In genomic region chr19:49142866-49143335, GRCh38 we compare ENCODE assay signal across 8 cellular contexts. TPM values are rescaled to one million over a fixed set of nuclear protein-coding genes. Genes with fewer than 3 reads are reported as not detected.
DNase-seq lines count a peak whose midpoint lies in the region; ATAC-seq and TF ChIP-seq lines count a peak whose summit lies in the region.

No MANE protein-coding gene starts in this region.

- no peaks in the 10 kb centered on the region for H3K9me3 ChIP-seq in body of pancreas

- H3K27ac ChIP-seq in body of pancreas (no peak overlapping the region), rectal smooth muscle tissue (ENCODE audit: low read depth, low read length) (no peak overlapping the region)

- H3K36me3 ChIP-seq in body of pancreas (replicated peaks in 1 of 2; ENCODE audit: insufficient read depth in 1 of 2, low read depth in 2 of 2) (no peaks in the 10 kb centered on the region), rectal smooth muscle tissue (ENCODE audit: control insufficient read depth, insufficient read depth, low read length) (no peaks in the 10 kb centered on the region)

- DNase-seq in EH (ENCODE audit: low read depth) (peak; percentile 95), SK-N-DZ (ENCODE audit: low spot score) (peak; percentile 91), body of pancreas (peak; percentile 88 to 94 (median 93)), hippocampal formation (lab: John Stamatoyannopoulos, UW) (peak; percentile 67 to 82)

- no peak for TF ChIP-seq CTCF in body of pancreas (IDR thresholded peaks at IDR 0.05)

- intact Hi-C loops in body of pancreas (cut with DNase I) = loop anchor here (10.0 kb wide), 1 partner anchor 48 kb away; no protein-coding TSS in a partner anchor

- H3K27me3 ChIP-seq in body of pancreas = no peaks in the 10 kb centered on the region
- H3K27me3 ChIP-seq in rectal smooth muscle tissue (ENCODE audit: control insufficient read depth, insufficient read depth, low read length) = peaks cover 3% of the 10 kb centered on the region

- TF ChIP-seq POLR2A in body of pancreas (IDR thresholded peaks at IDR 0.05) = peak in 1 of 3 donors; percentile 14

- peak; percentile 84 for ATAC-seq in HG03342 (IDR thresholded peaks at IDR 0.05; ENCODE audit: unreplicated experiment)
- ATAC-seq in body of pancreas = peak; percentile 97
- ATAC-seq in HG03097 (IDR thresholded peaks at IDR 0.05; ENCODE audit: low FRiP score, unreplicated experiment) = no peak
- ATAC-seq in GM18858 (IDR thresholded peaks at IDR 0.05; ENCODE audit: unreplicated experiment) = no peak

- H3K4me3 ChIP-seq in body of pancreas (peak overlapping the region in 1 of 2 donors; percentile 32), rectal smooth muscle tissue (ENCODE audit: low read length) (peak overlapping the region; percentile 75)

- H3K4me1 ChIP-seq in body of pancreas (peaks cover 25% of the 10 kb centered on the region), rectal smooth muscle tissue (ENCODE audit: control insufficient read depth, insufficient read depth, low read length) (no peaks in the 10 kb centered on the region)

- 1 to 5% methylated on average over 20 to 21 of the region's 21 CpGs for WGBS in body of pancreas, 2 donors

- no peak overlapping the region for H3K9ac ChIP-seq in rectal smooth muscle tissue (ENCODE audit: low read length)

RNA-seq across cellular contexts. Expression of gene HRC, which starts 12.3 kb away (rescaled TPM):
- 1.4 and 1.5 TPM in 2 replicates for polyA plus RNA-seq in SK-N-DZ (2014; cell fraction: cytosol; rRNA removed)
- 0.85 and 1.2 TPM in 2 replicates for polyA plus RNA-seq in SK-N-DZ (2014; cell fraction: nucleus; rRNA removed)
- 1 to 10 TPM; 2.1 to 4.3 TPM for total RNA-seq in body of pancreas

RNA-seq across cellular contexts. Expression of gene TRPM4, which starts 14.7 kb away (rescaled TPM):
- 0.16 and 0.82 TPM in 2 replicates for polyA plus RNA-seq in SK-N-DZ (2014; cell fraction: cytosol; rRNA removed)
- 0.40 and 0.70 TPM in 2 replicates for polyA plus RNA-seq in SK-N-DZ (2014; cell fraction: nucleus; rRNA removed)
- 10 to 100 TPM; 15.8 to 28.0 TPM for total RNA-seq in body of pancreas

RNA-seq across cellular contexts. Expression of gene PPFIA3, which starts 23.6 kb away (rescaled TPM):
- polyA plus RNA-seq in SK-N-DZ (2014; cell fraction: cytosol; rRNA removed) = 11.7 and 18.3 TPM in 2 replicates
- 33.4 and 41.8 TPM in 2 replicates for polyA plus RNA-seq in SK-N-DZ (2014; cell fraction: nucleus; rRNA removed)
- 10 to 100 TPM in 1 of 2 donors, 1 to 10 TPM in 1; 6.7 to 15.2 TPM for total RNA-seq in body of pancreas

RNA-seq across cellular contexts. Expression of gene C19orf73, which starts 24.0 kb away (rescaled TPM):
- polyA plus RNA-seq in SK-N-DZ (2014; cell fraction: cytosol; rRNA removed) = 3.6 TPM in 1 of 2 replicates, not detected in the other
- polyA plus RNA-seq in SK-N-DZ (2014; cell fraction: nucleus; rRNA removed) = 4.2 and 6.2 TPM in 2 replicates
- 1 to 10 TPM in 1 of 2 donors, not detected in 1; 2.3 TPM for total RNA-seq in body of pancreas

RNA-seq across cellular contexts. Expression of gene LIN7B, which starts 28.7 kb away (rescaled TPM):
- polyA plus RNA-seq in SK-N-DZ (2014; cell fraction: cytosol; rRNA removed) = 4.9 and 13.9 TPM in 2 replicates
- 31.3 and 32.6 TPM in 2 replicates for polyA plus RNA-seq in SK-N-DZ (2014; cell fraction: nucleus; rRNA removed)
- 10 to 100 TPM in 1 of 2 donors, 1 to 10 TPM in 1; 8.3 to 24.1 TPM for total RNA-seq in body of pancreas

Comparison
In these comparisons a context has a peak if more than half of its experiments do, and no peak if none do; other contexts are left out.
1. ATAC-seq: peak in HG03342 (single experiment) and body of pancreas (single experiment); none in HG03097 (single experiment) and GM18858 (single experiment).
2. Peak in every context shown above with its lines, with median percentiles within 50 percentile points of each other: DNase-seq.